In the genomic region with DNA sequence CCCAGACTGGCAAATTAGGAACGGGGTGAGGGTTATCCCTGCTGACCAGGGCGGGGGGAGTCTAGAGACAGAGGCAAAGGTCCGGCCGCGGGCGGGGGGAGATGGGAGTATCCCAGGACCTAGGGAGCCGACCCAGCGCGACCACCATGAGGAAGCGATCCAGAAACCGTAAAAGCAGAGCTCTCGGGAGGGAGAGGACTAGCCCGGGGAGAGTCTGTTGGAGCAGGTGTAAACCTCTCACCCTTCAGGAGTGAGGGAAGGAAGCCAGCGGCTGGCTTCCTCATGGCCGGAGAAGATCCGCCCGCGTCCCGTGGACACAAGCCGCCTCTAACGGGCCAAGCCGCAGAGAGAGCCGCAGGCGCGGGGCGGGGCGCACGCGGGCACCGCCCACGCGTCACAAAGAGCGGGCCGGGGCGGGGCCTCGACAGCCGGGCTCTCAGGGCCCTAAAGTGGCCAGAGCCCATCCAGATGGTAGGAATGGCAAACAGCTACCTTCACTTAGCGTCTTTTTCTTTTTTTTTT, we compare ENCODE assay signal across 8 cellular contexts. TPM values are rescaled to one million over a fixed set of nuclear protein-coding genes. Genes with fewer than 3 reads are reported as not detected.
DNase-seq lines count a peak whose midpoint lies in the region; ATAC-seq and TF ChIP-seq lines count a peak whose summit lies in the region.

A gene (minus strand): TSS at position 350 of the 522 bp plus-strand sequence. CDS start 66 bp downstream, at position 284.

- TF ChIP-seq CTCF in breast epithelium (IDR thresholded peaks at IDR 0.05), result no peak

- no peak within 1 kb of the TSS for H3K9ac ChIP-seq in iPS-15b (ENCODE audit: low read depth, low read length)

- DNase-seq in NCI-H2029 treated with DMSO at 0.1 percent for 48 hours (lab: John Stamatoyannopoulos, UW), result peak; percentile 30
- peak; percentile 70 to 79 for DNase-seq in breast epithelium (ENCODE audit: low spot score in 2 of 2)
- peak; percentile 87 for DNase-seq in sciatic nerve (ENCODE audit: low spot score)
- no peak for DNase-seq in GDM1 (lab: John Stamatoyannopoulos, UW)
- no peak for DNase-seq in NCI-H2171 (lab: John Stamatoyannopoulos, UW)

- H3K9me3 ChIP-seq in breast epithelium (no peaks in the 10 kb centered on the region), iPS-15b (ENCODE audit: control insufficient read depth, insufficient read depth, low read length) (no peaks in the 10 kb centered on the region)

- peak within 1 kb of the TSS in 1 of 2 donors; percentile 57 for H3K27ac ChIP-seq in breast epithelium

- TF ChIP-seq POLR2A in breast epithelium (IDR thresholded peaks at IDR 0.05), result no peak

- ATAC-seq in sciatic nerve (peak; percentile 91), GM21737 (IDR thresholded peaks at IDR 0.05; ENCODE audit: unreplicated experiment) (no peak)

- no peaks in the 10 kb centered on the region for H3K27me3 ChIP-seq in breast epithelium
- H3K27me3 ChIP-seq in iPS-15b (ENCODE audit: control insufficient read depth, insufficient read depth, low read length), result peaks cover 17% of the 10 kb centered on the region

- intact Hi-C loops in breast epithelium (cut with DNase I; ENCODE audit: low total_unique reads), result no loop called here
- intact Hi-C loops in sciatic nerve (cut with DNase I), result no loop called here

- H3K4me1 ChIP-seq in breast epithelium, result no peaks in the 10 kb centered on the region
- no peaks in the 10 kb centered on the region for H3K4me1 ChIP-seq in iPS-15b (ENCODE audit: control insufficient read depth, insufficient read depth, low read length)

- H3K4me3 ChIP-seq in GM08714 (ENCODE audit: low read length) (peak within 1 kb of the TSS; percentile 35; the same call in 1 of the 2 replicates), breast epithelium (peak within 1 kb of the TSS; percentile 43 to 55 (median 44)), iPS-15b (ENCODE audit: low read depth, low read length) (peak within 1 kb of the TSS; percentile 52)

- H3K36me3 ChIP-seq in breast epithelium (peaks cover 10% of the 10 kb centered on the region), iPS-15b (ENCODE audit: control insufficient read depth, insufficient read depth, low read length) (peaks cover 11% of the 10 kb centered on the region)

RNA-seq across cellular contexts. Expression of the gene that starts here (rescaled TPM):
- total RNA-seq in breast epithelium (1 to 10 TPM in 1 of 3 donors, under 1 TPM in 2; 0.59 to 2.4 (median 0.66) TPM), sciatic nerve (1.9 TPM)

Comparison
In these comparisons a context has a peak if more than half of its experiments do, and no peak if none do; other contexts are left out.
1. DNase-seq: peak in NCI-H2029 treated with DMSO at 0.1 percent for 48 hours (single experiment), breast epithelium (2 of 2) and sciatic nerve (single experiment); none in GDM1 (single experiment) and NCI-H2171 (single experiment).
2. Peak in every context shown above with its lines, with median percentiles within 50 percentile points of each other: H3K4me3 ChIP-seq.